ENCODE assay signal across 1 cellular context in genomic region chrX:5724123-5724522, GRCh38.
TF ChIP-seq lines count a peak whose summit lies in the region.

No MANE protein-coding gene starts in this region.

TF ChIP-seq in H1, 55 proteins besides CTCF, POLR2A, EP300 and RAD21 (continued from another document):
- TF ChIP-seq ATF3 (IDR thresholded peaks at IDR 0.05; ENCODE audit: insufficient read depth, low read depth, low read length) (no peak), CHD1 (IDR thresholded peaks at IDR 0.05; ENCODE audit: low read depth, low read length) (no peak), EGR1 (IDR thresholded peaks at IDR 0.05; ENCODE audit: borderline replicate concordance, low read depth, low read length) (no peak), MAFK (IDR thresholded peaks at IDR 0.05; ENCODE audit: low read depth, low read length) (0 out of 2 replicates have a peak, but pooled peaks have one; percentile 5)
